In the genomic region with DNA sequence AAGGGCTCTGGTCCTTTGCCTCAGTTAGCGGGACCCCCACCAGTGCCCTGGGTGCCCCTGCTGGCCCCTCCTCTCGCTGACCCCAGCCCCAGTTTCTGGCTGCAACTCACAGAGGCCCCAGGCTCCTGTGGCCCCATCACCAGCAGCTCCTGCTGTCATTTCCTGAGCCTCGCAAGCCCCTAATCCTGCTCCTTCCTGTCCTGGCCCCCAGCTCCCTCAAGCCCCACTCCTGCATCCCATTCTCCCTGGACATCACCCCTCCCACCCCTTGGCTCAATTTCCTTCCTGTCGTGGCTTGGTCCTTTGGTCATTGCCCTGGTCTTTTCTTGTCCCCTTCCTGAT, we compare ENCODE assay signal across 13 cellular contexts. TPM values are rescaled to one million over a fixed set of nuclear protein-coding genes. Genes with fewer than 3 reads are reported as not detected.
DNase-seq lines count a peak whose midpoint lies in the region; ATAC-seq, FAIRE-seq and TF ChIP-seq lines count a peak whose summit lies in the region.
"Had no signal": no experiment of that assay in that cellular context is flagged by ENCODE, and none has a peak within 500 bp of the region (broad histone marks: within the 10 kb centered on the region; RNA-seq: fewer than 3 reads in every experiment).

No MANE protein-coding gene starts in this region.

- peaks cover 17 to 100% (median 93%) of the 10 kb centered on the region in 9 donors for H3K4me1 ChIP-seq in heart right ventricle
- H3K4me1 ChIP-seq in tibial nerve, result peaks cover 0 to 93% (median 71%) of the 10 kb centered on the region in 4 donors

- WGBS in heart right ventricle, 2 donors, result 51 to 57% methylated on average over 4 of the region's 4 CpGs
- 57 to 67% methylated on average over 3 to 4 of the region's 4 CpGs for WGBS in tibial nerve, 2 donors

- no peaks in the 10 kb centered on the region for H3K27me3 Mint-ChIP-seq in central memory CD8-positive, alpha-beta T cell
- peaks cover 0 to 2% (median 0%) of the 10 kb centered on the region in 5 donors for H3K27me3 Mint-ChIP-seq in naive thymus-derived CD8-positive, alpha-beta T cell

- H3K27ac ChIP-seq in heart right ventricle (peak overlapping the region; percentile 58 to 99 (median 80)), tibial nerve (peak overlapping the region in 3 of 4 donors; percentile 82 to 89 (median 84))
- H3K27ac ChIP-seq: ovary had no signal

- H3K36me3 ChIP-seq in heart right ventricle, result peaks cover 0 to 29% (median 0%) of the 10 kb centered on the region in 9 donors
- H3K36me3 ChIP-seq in tibial nerve, result no peaks in the 10 kb centered on the region
- H3K36me3 ChIP-seq: ovary had no signal

- no peaks in the 10 kb centered on the region for H3K9me3 ChIP-seq in heart right ventricle
- H3K9me3 ChIP-seq in tibial nerve, result no peaks in the 10 kb centered on the region
- H3K9me3 ChIP-seq: ovary had no signal

- peaks cover 78% of the 10 kb centered on the region for H3K4me1 Mint-ChIP-seq in central memory CD8-positive, alpha-beta T cell
- H3K4me1 Mint-ChIP-seq in naive thymus-derived CD8-positive, alpha-beta T cell, result peaks cover 38 to 91% (median 84%) of the 10 kb centered on the region in 4 donors

- peak overlapping the region in 3 of 10 donors; percentile 5 to 33 (median 8) for H3K4me3 ChIP-seq in heart right ventricle
- H3K4me3 ChIP-seq in tibial nerve, result no peak overlapping the region
- H3K4me3 ChIP-seq: ovary had no signal

- no peak for FAIRE-seq in GM12892 (lab: Jason Lieb, UNC)
- FAIRE-seq: G401.6 had no signal

- POLR2A ChIA-PET in naive thymus-derived CD8-positive, alpha-beta T cell (lab: Charles Lee), result interaction anchor here (0.8 to 9.7 kb wide), 4 partner anchors 14 to 44 kb away, joined by 3 to 119 read pairs (median 24); no protein-coding TSS in a partner anchor

- peaks cover 62% of the 10 kb centered on the region for H3K36me3 Mint-ChIP-seq in central memory CD8-positive, alpha-beta T cell (ENCODE audit: insufficient read depth)
- H3K36me3 Mint-ChIP-seq in naive thymus-derived CD8-positive, alpha-beta T cell, result peaks cover 0 to 4% (median 3%) of the 10 kb centered on the region in 3 donors

- no peak for ATAC-seq in heart right ventricle
- ATAC-seq in Right ventricle myocardium inferior, result no peak
- ATAC-seq in central memory CD8-positive, alpha-beta T cell (replicated peaks; ENCODE audit: extremely low read depth, poor library complexity, severe bottlenecking), result no peak
- ATAC-seq in naive thymus-derived CD8-positive, alpha-beta T cell, result no peak
- ATAC-seq in HG03108 (IDR thresholded peaks at IDR 0.05; ENCODE audit: unreplicated experiment), result no peak
- ATAC-seq: activated CD4-positive, CD25-positive, alpha-beta regulatory T cell treated with anti-CD3 and anti-CD28 coated beads, Interleukin-2, amount 50 U/mL, for 24 hours had no signal

- TF ChIP-seq EP300 in tibial nerve (IDR thresholded peaks at IDR 0.05), result no peak

- H3K9me3 Mint-ChIP-seq in central memory CD8-positive, alpha-beta T cell, result no peaks in the 10 kb centered on the region
- no peaks in the 10 kb centered on the region for H3K9me3 Mint-ChIP-seq in naive thymus-derived CD8-positive, alpha-beta T cell

- TF ChIP-seq CTCF in heart right ventricle (IDR thresholded peaks at IDR 0.05) (no peak), tibial nerve (IDR thresholded peaks at IDR 0.05) (no peak)

- TF ChIP-seq POLR2A in tibial nerve (IDR thresholded peaks at IDR 0.05), result no peak
- no peak for TF ChIP-seq POLR2A in GM12892 (IDR thresholded peaks at IDR 0.05; ENCODE audit: low read depth, low read length)

- DNase-seq in heart right ventricle, result no peak
- no peak for DNase-seq in Right ventricle myocardium inferior (ENCODE audit: missing footprints)
- DNase-seq in central memory CD8-positive, alpha-beta T cell (ENCODE audit: low spot score in 2 of 2), result no peak
- no peak for DNase-seq in naive thymus-derived CD8-positive, alpha-beta T cell
- DNase-seq in tibial nerve (ENCODE audit: low spot score in 2 of 2), result no peak
- no peak for DNase-seq in GM12892 (ENCODE audit: insufficient read length)
- no peak for DNase-seq in GDM1 (lab: John Stamatoyannopoulos, UW)
- DNase-seq: AML-193, NCI-H446 treated with DMSO at 0.1 percent for 48 hours had no signal

- peak overlapping the region; percentile 100 for H3K27ac Mint-ChIP-seq in central memory CD8-positive, alpha-beta T cell (ENCODE audit: low read depth)
- peak overlapping the region; percentile 75 to 98 (median 88) for H3K27ac Mint-ChIP-seq in naive thymus-derived CD8-positive, alpha-beta T cell

- intact Hi-C loops in heart right ventricle (cut with DNase I), result no loop called here
- intact Hi-C loops in Right ventricle myocardium inferior (cut with DNase I), result no loop called here

- peak overlapping the region; percentile 67 for H3K4me3 Mint-ChIP-seq in central memory CD8-positive, alpha-beta T cell
- H3K4me3 Mint-ChIP-seq in naive thymus-derived CD8-positive, alpha-beta T cell, result peak overlapping the region in 9 of 10 donors; percentile 12 to 84 (median 66)

- H3K27me3 ChIP-seq in heart right ventricle (peaks cover 0 to 5% (median 0%) of the 10 kb centered on the region in 7 donors), tibial nerve (no peaks in the 10 kb centered on the region)
- H3K27me3 ChIP-seq: ovary had no signal

RNA-seq across cellular contexts. Expression of a gene that starts 8.6 kb away (rescaled TPM):
- 10 to 100 TPM in 8 of 10 donors, 1 to 10 TPM in 2; 8.0 to 55.4 (median 15.7) TPM for total RNA-seq in heart right ventricle
- 10 to 100 TPM; 11.9 to 15.3 TPM for polyA plus RNA-seq in heart right ventricle
- 19.0 TPM for total RNA-seq in Right ventricle myocardium inferior
- 10 to 100 TPM; 16.5 to 18.4 TPM for total RNA-seq in naive thymus-derived CD8-positive, alpha-beta T cell
- polyA plus RNA-seq in naive thymus-derived CD8-positive, alpha-beta T cell, result 10 to 100 TPM; 19.7 to 64.6 (median 21.8) TPM
- 10 to 100 TPM; 27.4 to 62.1 (median 43.5) TPM for total RNA-seq in tibial nerve
- 24.1 TPM for polyA plus RNA-seq in GM12892 (2012; ENCODE audit: missing spikeins)

RNA-seq across cellular contexts. Expression of a gene that starts 54.4 kb away (rescaled TPM):
- total RNA-seq in heart right ventricle, result 100 to 1,000 TPM in 2 of 10 donors, 10 to 100 TPM in 8; 59.6 to 161 (median 92.0) TPM
- polyA plus RNA-seq in heart right ventricle, result 10 to 100 TPM; 36.9 to 48.2 TPM
- total RNA-seq in Right ventricle myocardium inferior, result 105 TPM
- 10 to 100 TPM; 63.0 to 64.9 TPM for total RNA-seq in naive thymus-derived CD8-positive, alpha-beta T cell
- 1 to 10 TPM; 5.3 to 7.5 (median 5.4) TPM for polyA plus RNA-seq in naive thymus-derived CD8-positive, alpha-beta T cell
- total RNA-seq in tibial nerve, result 100 to 1,000 TPM in 3 of 4 donors, 10 to 100 TPM in 1; 99.2 to 132 (median 110) TPM
- polyA plus RNA-seq in GM12892 (2012; ENCODE audit: missing spikeins), result 6.5 TPM
